Comparison of ENCODE assay signal across 8 cellular contexts in the genomic region with DNA sequence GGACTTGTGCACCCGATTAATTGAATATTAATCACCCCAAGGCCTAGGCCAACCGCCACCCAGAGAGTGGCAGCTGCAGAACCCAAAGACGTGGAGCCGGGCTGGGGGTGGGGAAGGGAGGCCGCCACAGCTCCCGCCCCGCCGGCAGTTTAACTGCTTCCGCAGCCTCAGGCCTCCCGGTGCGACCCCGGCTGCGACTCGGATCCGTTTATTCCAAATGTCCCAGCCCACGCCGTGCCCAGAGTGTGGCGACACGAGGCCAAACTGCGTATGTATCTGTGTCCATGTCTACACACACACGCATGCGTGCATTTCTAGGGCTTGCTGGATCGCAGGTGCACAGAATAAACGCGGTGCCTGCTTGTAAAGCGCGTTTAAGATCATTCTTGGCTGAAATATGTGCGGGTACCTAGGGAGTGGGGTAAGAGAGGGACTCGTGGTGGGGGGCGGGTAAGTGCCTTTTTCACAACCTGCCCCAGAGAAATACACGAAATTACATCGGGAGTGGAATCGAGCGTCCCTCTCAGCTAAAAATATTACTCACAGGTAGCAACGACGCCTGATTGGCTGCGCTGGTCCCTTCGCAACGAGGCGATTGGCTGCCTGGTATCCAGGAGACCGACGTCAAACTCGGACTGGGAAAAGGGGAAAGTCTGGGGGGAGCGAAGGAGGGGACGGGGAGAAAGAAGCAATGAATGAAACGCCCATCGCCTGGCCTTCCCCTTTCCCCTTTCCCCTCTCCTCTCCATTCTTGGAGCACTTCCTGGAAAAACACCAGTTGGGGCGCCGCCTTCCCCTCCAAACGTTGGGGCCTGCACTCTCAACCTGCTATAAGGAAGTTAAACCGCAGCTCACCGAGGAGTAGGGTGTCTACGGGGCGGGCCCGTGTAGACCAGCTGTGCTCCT. TPM values are rescaled to one million over a fixed set of nuclear protein-coding genes. Genes with fewer than 3 reads are reported as not detected.
DNase-seq lines count a peak whose midpoint lies in the region; ATAC-seq and TF ChIP-seq lines count a peak whose summit lies in the region.

No MANE protein-coding gene starts in this region.

- H3K18ac ChIP-seq in mesendoderm (ENCODE audit: low read length): peak overlapping the region; percentile 55

- 0% methylated on average over 22 to 51 of the region's 55 CpGs for WGBS in endodermal cell (ENCODE audit: insufficient coverage in 1 of 2, insufficient read length in 1 of 2), 2 experiments
- WGBS in mesendoderm (ENCODE audit: extremely low coverage, insufficient coverage, low lambda C conversion rate): no CpG with 5 or more reads among the region's 55 CpGs

- peak overlapping the region; percentile 85 for H3K4me3 ChIP-seq in HUES6 (ENCODE audit: low read depth, low read length)
- H3K4me3 ChIP-seq in NT2/D1 (ENCODE audit: insufficient read length, low read depth): peak overlapping the region; percentile 86
- H3K4me3 ChIP-seq in endodermal cell (ENCODE audit: low read length): peak overlapping the region; percentile 99
- peak overlapping the region; percentile 77 for H3K4me3 ChIP-seq in mesendoderm (ENCODE audit: low read length)

- no peaks in the 10 kb centered on the region for H3K9me3 Mint-ChIP-seq in endodermal cell

- H2BK15ac ChIP-seq in mesendoderm (replicated peaks; ENCODE audit: low read depth): no peak overlapping the region

- no peak overlapping the region for H4K8ac ChIP-seq in mesendoderm (ENCODE audit: low read depth, low read length)

- peaks cover 2% of the 10 kb centered on the region for H3K79me2 ChIP-seq in mesendoderm (ENCODE audit: control insufficient read depth, insufficient read depth, low read length)

- DNase-seq in COLO829 (ENCODE audit: low spot score) (peak; percentile 89), NT2/D1 (ENCODE audit: low read depth, low spot score) (peak; percentile 87), endodermal cell (peak; percentile 100), mesendoderm (peak; percentile 98)
- peak; percentile 62 for DNase-seq in activated CD8-positive, alpha-beta memory T cell treated with anti-CD3 and anti-CD28 coated beads, Interleukin-2, amount 50 U/mL, for 24 hours (ENCODE audit: extremely low read depth)
- DNase-seq in stimulated activated CD8-positive, alpha-beta memory T cell treated with anti-CD3 and anti-CD28 coated beads, Interleukin-12 subunit alpha, Interleukin-12 subunit beta, amount 100 ng/mL, for 4 hours (ENCODE audit: low read depth): peak; percentile 56

- H3K4ac ChIP-seq in mesendoderm (ENCODE audit: low read depth, low read length): peak overlapping the region; percentile 41

- no peak overlapping the region for H2AK5ac ChIP-seq in mesendoderm (ENCODE audit: low read length)

- H3K4me1 Mint-ChIP-seq in endodermal cell: peaks cover 21% of the 10 kb centered on the region

- H3K27ac Mint-ChIP-seq in endodermal cell: peak overlapping the region; percentile 99

- peak overlapping the region; percentile 95 for H3K56ac ChIP-seq in mesendoderm (ENCODE audit: low read length)

- H3K27me3 ChIP-seq in HUES6 (ENCODE audit: control insufficient read depth, insufficient read depth, low read length): no peaks in the 10 kb centered on the region
- H3K27me3 ChIP-seq in NT2/D1 (ENCODE audit: insufficient read depth, insufficient read length): no peaks in the 10 kb centered on the region
- no peaks in the 10 kb centered on the region for H3K27me3 ChIP-seq in endodermal cell (ENCODE audit: control insufficient read depth, insufficient read depth, low read length, poor library complexity, severe bottlenecking)
- H3K27me3 ChIP-seq in mesendoderm (ENCODE audit: insufficient read depth, low read length, poor library complexity): no peaks in the 10 kb centered on the region

- H2BK120ac ChIP-seq in mesendoderm (ENCODE audit: low read depth, low read length): no peak overlapping the region

- peaks cover 2% of the 10 kb centered on the region for H3K79me1 ChIP-seq in mesendoderm (ENCODE audit: low read length)

- H3K9ac ChIP-seq in HUES6 (ENCODE audit: low read length): peak overlapping the region; percentile 80
- H3K9ac ChIP-seq in NT2/D1 (ENCODE audit: insufficient read length, low read depth): peak overlapping the region; percentile 86
- H3K9ac ChIP-seq in endodermal cell (ENCODE audit: extremely low read depth, low read length, poor library complexity, severe bottlenecking): peak overlapping the region; percentile 97
- H3K9ac ChIP-seq in mesendoderm (ENCODE audit: low read length): peak overlapping the region; percentile 84

- peak overlapping the region; percentile 94 for H3K4me3 Mint-ChIP-seq in endodermal cell

- H3K9me3 ChIP-seq in HUES6 (ENCODE audit: control insufficient read depth, insufficient read depth, low read depth, low read length): no peaks in the 10 kb centered on the region
- no peaks in the 10 kb centered on the region for H3K9me3 ChIP-seq in NT2/D1 (ENCODE audit: insufficient read depth, low read length)
- no peaks in the 10 kb centered on the region for H3K9me3 ChIP-seq in endodermal cell (ENCODE audit: control insufficient read depth, low read length)

- no peak overlapping the region for H3K23ac ChIP-seq in mesendoderm (ENCODE audit: low read length)

- H4K5ac ChIP-seq in mesendoderm (ENCODE audit: low read length): no peak overlapping the region

- no peak overlapping the region for H2BK5ac ChIP-seq in mesendoderm (ENCODE audit: low read length)

- peak overlapping the region; percentile 56 for H3K27ac ChIP-seq in HUES6 (ENCODE audit: low read depth, low read length)
- H3K27ac ChIP-seq in endodermal cell (ENCODE audit: low read depth, low read length): peak overlapping the region; percentile 94
- peak overlapping the region; percentile 97 for H3K27ac ChIP-seq in mesendoderm (ENCODE audit: low read depth, low read length)

- H3K4me2 ChIP-seq in mesendoderm (ENCODE audit: low read length): peak overlapping the region; percentile 100

- H3K36me3 Mint-ChIP-seq in endodermal cell (ENCODE audit: low read depth): peaks cover 9% of the 10 kb centered on the region

- H3K4me1 ChIP-seq in HUES6 (ENCODE audit: control insufficient read depth, insufficient read depth, low read length) (0 out of 2 replicates have a peak, but pooled peaks cover 7% of the 10 kb centered on the region), NT2/D1 (ENCODE audit: insufficient read depth, insufficient read length) (peaks cover 3% of the 10 kb centered on the region), endodermal cell (ENCODE audit: control insufficient read depth, insufficient read depth, low read length) (no peaks in the 10 kb centered on the region), mesendoderm (ENCODE audit: control insufficient read depth, low read depth, low read length) (no peaks in the 10 kb centered on the region)

- no peak for TF ChIP-seq CTCF in endodermal cell (conservative IDR thresholded peaks at IDR 0.05)

- no peaks in the 10 kb centered on the region for H3K27me3 Mint-ChIP-seq in endodermal cell (ENCODE audit: insufficient read depth)

- peak; percentile 34 for ATAC-seq in GM21423 (IDR thresholded peaks at IDR 0.05; ENCODE audit: unreplicated experiment)

- H3K36me3 ChIP-seq in HUES6 (ENCODE audit: control insufficient read depth, insufficient read depth, low read length): peaks cover 11% of the 10 kb centered on the region
- peaks cover 18% of the 10 kb centered on the region for H3K36me3 ChIP-seq in NT2/D1 (ENCODE audit: insufficient read depth, insufficient read length, low read length)
- peaks cover 18% of the 10 kb centered on the region for H3K36me3 ChIP-seq in endodermal cell (ENCODE audit: control insufficient read depth, insufficient read depth, low read length)
- H3K36me3 ChIP-seq in mesendoderm (ENCODE audit: control insufficient read depth, insufficient read depth, low read length): no peaks in the 10 kb centered on the region

RNA-seq across cellular contexts. Expression of a gene that starts 1.0 kb away (rescaled TPM):
- total RNA-seq in endodermal cell: 10 to 100 TPM; 35.5 to 36.3 TPM
- polyA plus RNA-seq in endodermal cell (2013, experiment 1 of 2): 45.3 TPM
- 45.3 TPM for polyA plus RNA-seq in endodermal cell (2013, experiment 2 of 2)
- 9.4 TPM for polyA plus RNA-seq in mesendoderm (2013, experiment 1 of 2)
- polyA plus RNA-seq in mesendoderm (2013, experiment 2 of 2): 9.3 TPM

RNA-seq across cellular contexts. Expression of a gene that starts 31.8 kb away (rescaled TPM):
- total RNA-seq in endodermal cell: under 1 TPM; 0.29 to 0.35 TPM
- 0.25 TPM for polyA plus RNA-seq in endodermal cell (2013, experiment 1 of 2)
- 0.29 TPM for polyA plus RNA-seq in endodermal cell (2013, experiment 2 of 2)
- polyA plus RNA-seq in mesendoderm (2013, experiment 1 of 2): 0.01 TPM
- polyA plus RNA-seq in mesendoderm (2013, experiment 2 of 2): 0.01 TPM

Comparison
In these comparisons a context has a peak if more than half of its experiments do, and no peak if none do; other contexts are left out.
1. Peak in every context shown above with its lines: DNase-seq, ATAC-seq, H3K4me3 ChIP-seq and H3K27ac ChIP-seq.